ENCODE assay signal across 19 cellular contexts in the genomic region with DNA sequence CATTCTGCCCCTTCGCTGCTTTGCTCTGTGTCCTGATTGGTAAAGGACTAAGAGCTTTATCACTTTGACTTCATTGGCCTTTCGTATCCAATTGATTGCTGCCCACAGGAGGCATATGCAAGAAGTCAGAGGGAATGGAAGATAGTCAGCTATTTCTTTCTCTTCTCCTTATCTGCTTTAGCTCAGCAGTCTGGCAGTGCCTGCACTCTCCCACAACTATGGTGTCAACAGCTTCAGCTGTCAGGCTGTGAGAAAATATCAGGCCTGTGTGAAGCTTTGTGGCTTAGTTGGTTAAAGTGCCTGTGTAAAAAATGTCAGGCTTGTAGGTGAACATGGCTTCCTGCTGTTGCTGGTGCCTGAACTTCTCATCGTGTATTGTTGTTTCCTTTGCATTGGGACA.
DNase-seq lines count a peak whose midpoint lies in the region; ATAC-seq, FAIRE-seq and TF ChIP-seq lines count a peak whose summit lies in the region.
"Had no signal": no experiment of that assay in that cellular context is flagged by ENCODE, and none has a peak within 500 bp of the region (broad histone marks: within the 10 kb centered on the region; RNA-seq: fewer than 3 reads in every experiment).

No MANE protein-coding gene starts in this region.

- no peak overlapping the region for H3K4me3 ChIP-seq in right atrium auricular region
- H3K4me3 ChIP-seq in K562 = no peak overlapping the region

- FAIRE-seq in K562 (lab: Jason Lieb, UNC) = no peak
- FAIRE-seq: A204.1, H54 had no signal

- ATAC-seq in Right ventricle myocardium superior (ENCODE audit: poor library complexity) (peak; percentile 97), K562 (no peak), left ventricle myocardium superior (peak; percentile 99), GM21619 (IDR thresholded peaks at IDR 0.05; ENCODE audit: unreplicated experiment) (no peak), GM21423 (IDR thresholded peaks at IDR 0.05; ENCODE audit: unreplicated experiment) (no peak)
- ATAC-seq: PC-3 had no signal

- TF ChIP-seq CTCF in right atrium auricular region (IDR thresholded peaks at IDR 0.05) (no peak), K562 (IDR thresholded peaks at IDR 0.05 in 2 of 3, conservative IDR thresholded peaks at IDR 0.05 in 1 of 3; ENCODE audit: insufficient read depth in 2 of 3, low read depth in 1 of 3, low read length in 3 of 3) (no peak)

- no peaks in the 10 kb centered on the region for H3K36me3 ChIP-seq in right atrium auricular region
- H3K36me3 ChIP-seq in K562 (ENCODE audit: control insufficient read depth, insufficient read depth, low read length) = no peaks in the 10 kb centered on the region

- H3K9me3 ChIP-seq in right atrium auricular region = peaks cover 0 to 3% of the 10 kb centered on the region in 2 donors
- H3K9me3 ChIP-seq in K562 (replicated peaks; ENCODE audit: control insufficient read depth, insufficient read depth, low read depth, low read length) = no peaks in the 10 kb centered on the region

- H3K27ac ChIP-seq in right atrium auricular region (no peak overlapping the region), K562 (ENCODE audit: extremely low read depth, low read depth, low read length) (no peak overlapping the region)
- H3K27ac ChIP-seq: KMS-11, RWPE1 had no signal

- TF ChIP-seq POLR2A in K562 (conservative IDR thresholded peaks at IDR 0.05) = no peak

- no peak for TF ChIP-seq RAD21 in K562 (CRISPR knock-in tag; conservative IDR thresholded peaks at IDR 0.05 in 1 of 2, IDR thresholded peaks at IDR 0.05 in 1 of 2)

- no peaks in the 10 kb centered on the region for H4K20me1 ChIP-seq in K562 (replicated peaks; ENCODE audit: control insufficient read depth, insufficient read depth, low read length)

- DNase-seq in Right ventricle myocardium superior = peak; percentile 29
- DNase-seq in right atrium auricular region (ENCODE audit: low spot score) = no peak
- no peak for DNase-seq in K562 (ENCODE audit: extremely low read depth in 1 of 4, low spot score in 3 of 4)
- peak; percentile 39 for DNase-seq in left ventricle myocardium superior
- no peak for DNase-seq in kidney tubule cell (ENCODE audit: low spot score)
- DNase-seq: C1 segment of cervical spinal cord, DMS 273 treated with DMSO at 0.1 percent for 48 hours, HFFc6, NCI-H1092 treated with DMSO at 0.1 percent for 48 hours, NCI-H1694, NCI-H345, NCI-H69, PC-3 had no signal

- H3K27me3 ChIP-seq in right atrium auricular region (no peaks in the 10 kb centered on the region), K562 (ENCODE audit: control insufficient read depth in 2 of 2, insufficient read depth in 2 of 2, low read length in 2 of 2) (no peaks in the 10 kb centered on the region)

- intact Hi-C loops in Right ventricle myocardium superior (cut with DNase I) (no loop called here), K562 (cut with micrococcal nuclease) (no loop called here), left ventricle myocardium superior (cut with micrococcal nuclease) (no loop called here)

- H3K4me2 ChIP-seq in K562 (ENCODE audit: insufficient read depth, low read length) = no peak overlapping the region
- H3K4me2 ChIP-seq: KMS-11 had no signal

- no peaks in the 10 kb centered on the region for H3K4me1 ChIP-seq in right atrium auricular region
- no peaks in the 10 kb centered on the region for H3K4me1 ChIP-seq in K562 (replicated peaks in 1 of 2; ENCODE audit: control insufficient read depth in 2 of 2, insufficient read depth in 2 of 2, low read length in 2 of 2)

- no peak overlapping the region for H2AFZ ChIP-seq in K562 (ENCODE audit: low read depth, low read length)

- whole genome bisulfite sequencing in K562 (ENCODE audit: insufficient coverage, low coverage, missing lambda C conversion rate) = 0% methylated on average over 3 of the region's 3 CpGs

- no peak overlapping the region for H3K9ac ChIP-seq in K562 (ENCODE audit: insufficient read depth in 1 of 2, low read depth in 2 of 2, low read length in 2 of 2)
- H3K9ac ChIP-seq: KMS-11 had no signal

- H3K79me2 ChIP-seq in K562 (ENCODE audit: control insufficient read depth, insufficient read depth, low read length) = no peaks in the 10 kb centered on the region

- in situ Hi-C loops in K562 (cut with MboI) = no loop called here

- BruUV-seq in K562 (replicated peaks; lab: Mats Ljungman, UMichigan) = no TSS peak

- CTCF ChIA-PET in K562 (lab: Yijun Ruan, JAX; ENCODE audit: low intra/inter-chr PET ratio) = no interaction called here

- no peaks in the 10 kb centered on the region for H3K9me1 ChIP-seq in K562 (ENCODE audit: control insufficient read depth, insufficient read depth, low read length)

- TF ChIP-seq EP300 in K562 (IDR thresholded peaks at IDR 0.05; ENCODE audit: low read length) = no peak

- POLR2A ChIA-PET in K562 (lab: Yijun Ruan, JAX) = no interaction called here

TF ChIP-seq in K562, 482 proteins besides CTCF, POLR2A, EP300 and RAD21:
- TF ChIP-seq ESRRB (CRISPR knock-in tag; IDR thresholded peaks at IDR 0.05; ENCODE audit: borderline replicate concordance) (no peak), LEF1 (IDR thresholded peaks at IDR 0.05) (no peak), HNRNPL (IDR thresholded peaks at IDR 0.05; ENCODE audit: low read depth, low read length) (no peak), TCF3 (CRISPR knock-in tag; IDR thresholded peaks at IDR 0.05) (0 out of 2 replicates have a peak, but pooled peaks have one; percentile 26)

Comparison
In these comparisons a context has a peak if more than half of its experiments do, and no peak if none do; other contexts are left out.
1. DNase-seq: peak in Right ventricle myocardium superior (single experiment) and left ventricle myocardium superior (single experiment); none in right atrium auricular region (single experiment), K562 (0 of 4) and kidney tubule cell (single experiment).
2. ATAC-seq: peak in Right ventricle myocardium superior (single experiment) and left ventricle myocardium superior (single experiment); none in K562 (single experiment), GM21619 (single experiment) and GM21423 (single experiment).